Comparison of ENCODE assay signal across 18 cellular contexts in genomic region chr16:19900590-19900989, GRCh38. TPM values are rescaled to one million over a fixed set of nuclear protein-coding genes. Genes with fewer than 3 reads are reported as not detected.
A peak's percentile ranks its signal among the peaks of the same experiment; 100 is the strongest.
DNase-seq lines count a peak whose midpoint lies in the region; ATAC-seq, FAIRE-seq and TF ChIP-seq lines count a peak whose summit lies in the region.
"Had no signal": no experiment of that assay in that cellular context is flagged by ENCODE, and none has a peak within 500 bp of the region (broad histone marks: within the 10 kb centered on the region; RNA-seq: fewer than 3 reads in every experiment).

No MANE protein-coding gene starts in this region.

- H3K4me1 ChIP-seq in HCT116 (ENCODE audit: control insufficient read depth in 1 of 2, insufficient read depth in 2 of 2, low read length in 2 of 2) (peaks cover 4 to 6% of the 10 kb centered on the region in 2 experiments; a peak in 2 of 4 replicates), kidney (ENCODE audit: control insufficient read depth in 1 of 2, insufficient read depth in 1 of 2, low read depth in 1 of 2, low read length in 2 of 2) (no peaks in the 10 kb centered on the region)
- H3K4me1 ChIP-seq: Peyer's patch, SJSA1 had no signal

- CTCF ChIA-PET in BJ (lab: Yijun Ruan, JAX) (interaction anchor here (0.5 to 12.8 kb wide), 5 partner anchors 10 to 495 kb away, joined by 3 to 154 read pairs (median 4); no protein-coding TSS in a partner anchor), HCT116 (lab: Charles Lee) (interaction anchor here (0.7 to 5.1 kb wide), 5 partner anchors 226 to 485 kb away, joined by 3 to 49 read pairs (median 26); no protein-coding TSS in a partner anchor)

- ATAC-seq in HCT116 (no peak), GM18520 (IDR thresholded peaks at IDR 0.05; ENCODE audit: unreplicated experiment) (no peak)

- H3K9ac ChIP-seq in HCT116 (ENCODE audit: low read length): no peak overlapping the region
- H3K9ac ChIP-seq in kidney (ENCODE audit: low read length in 2 of 2): no peak overlapping the region
- H3K9ac ChIP-seq: KMS-11 had no signal

- no peak for FAIRE-seq in kidney (lab: Jason Lieb, UNC)
- FAIRE-seq: A549 had no signal

- H3K79me2 ChIP-seq in HCT116 (ENCODE audit: insufficient read depth, low read length): no peaks in the 10 kb centered on the region

- TF ChIP-seq CTCF in BJ (IDR thresholded peaks at IDR 0.05; ENCODE audit: insufficient read depth, low read depth, low read length) (0 out of 2 replicates have a peak, but pooled peaks have one; percentile 7), HCT116 (IDR thresholded peaks at IDR 0.05 in 2 of 3, conservative IDR thresholded peaks at IDR 0.05 in 1 of 3; ENCODE audit: borderline replicate concordance in 1 of 3, insufficient read depth in 1 of 3, low read depth in 2 of 3, low read length in 2 of 3) (peak in 2 of 3 experiments; percentile 20 to 37; a peak in 3 of 6 replicates), brain microvascular endothelial cell (IDR thresholded peaks at IDR 0.05; ENCODE audit: low read depth, low read length, missing control alignments) (peak; percentile 26), kidney (IDR thresholded peaks at IDR 0.05; ENCODE audit: borderline replicate concordance, extremely low read depth, insufficient read depth) (no peak)

- H4K20me1 ChIP-seq in HCT116 (ENCODE audit: insufficient read depth): no peaks in the 10 kb centered on the region

- H3K27ac ChIP-seq in HCT116 (ENCODE audit: low read depth, low read length) (no peak overlapping the region), brain microvascular endothelial cell (no peak overlapping the region), kidney (ENCODE audit: low read depth in 2 of 2, low read length in 2 of 2) (no peak overlapping the region)
- H3K27ac ChIP-seq: A549, C4-2B, KMS-11, Peyer's patch, SJSA1 had no signal

- no peaks in the 10 kb centered on the region for H3K9me3 ChIP-seq in HCT116 (ENCODE audit: control insufficient read depth in 1 of 2, insufficient read depth in 1 of 2, low read depth in 1 of 2, low read length in 2 of 2)
- no peaks in the 10 kb centered on the region for H3K9me3 ChIP-seq in kidney (ENCODE audit: control insufficient read depth in 1 of 2, low read length in 2 of 2)
- H3K9me3 ChIP-seq: A549, Peyer's patch, SJSA1 had no signal

- POLR2A ChIA-PET in BJ (lab: Charles Lee) (no interaction called here), HCT116 (lab: Charles Lee) (interaction anchor here (0.7 kb wide), 2 partner anchors 12 to 781 kb away, joined by 3 read pairs; no protein-coding TSS in a partner anchor)

- DNase-seq in BJ (ENCODE audit: low read depth) (no peak), HCT116 (ENCODE audit: low read depth, low spot score) (no peak), brain microvascular endothelial cell (no peak), kidney (peak; percentile 38), NCI-H446 (lab: John Stamatoyannopoulos, UW) (no peak), islet precursor cell (no peak)
- DNase-seq in central memory CD4-positive, alpha-beta T cell: no peak
- DNase-seq: DMS79 treated with DMSO at 0.1 percent for 48 hours, GOT3, NCI-H1436, NCI-H1930, NCI-H69, Peyer's patch had no signal

- no TSS peak for BruUV-seq in HCT116 (replicated peaks; lab: Mats Ljungman, UMichigan)

- intact Hi-C loops in HCT116 (cut with micrococcal nuclease): loop anchor here (10.0 kb wide), 1 partner anchor 804 kb away; no protein-coding TSS in a partner anchor
- intact Hi-C loops in kidney (cut with DNase I): loop anchor here (10.0 kb wide), 1 partner anchor 484 kb away; no protein-coding TSS in a partner anchor

- H3K27me3 ChIP-seq in BJ (ENCODE audit: control insufficient read depth, insufficient read depth, low read length): no peaks in the 10 kb centered on the region
- H3K27me3 ChIP-seq in HCT116 (ENCODE audit: insufficient read depth, low read length): no peaks in the 10 kb centered on the region
- no peaks in the 10 kb centered on the region for H3K27me3 ChIP-seq in brain microvascular endothelial cell (replicated peaks)
- H3K27me3 ChIP-seq: Peyer's patch had no signal

- no peak for TF ChIP-seq POLR2A in HCT116 (IDR thresholded peaks at IDR 0.05; ENCODE audit: borderline replicate concordance, extremely low read depth, insufficient read depth, insufficient read length)

- RAD21 ChIA-PET in HCT116 (lab: Charles Lee; ENCODE audit: low non-redundant PET in 1 of 2, low total read pairs in 2 of 2, uncharacterized antibody in 2 of 2, unreplicated experiment in 2 of 2): interaction anchor here in 1 of 2 experiments (1.8 kb wide), 1 partner anchor 483 kb away, joined by 5 read pairs; no protein-coding TSS in a partner anchor

- no peak for TF ChIP-seq RAD21 in HCT116 (IDR thresholded peaks at IDR 0.05; ENCODE audit: low read depth)

- H3K4me3 ChIP-seq in BJ (ENCODE audit: low read depth, low read length): no peak overlapping the region
- H3K4me3 ChIP-seq in HCT116 (replicated peaks in 1 of 2; ENCODE audit: low read depth in 1 of 2, low read length in 2 of 2): no peak overlapping the region
- H3K4me3 ChIP-seq in brain microvascular endothelial cell (ENCODE audit: low read depth, low read length): no peak overlapping the region
- H3K4me3 ChIP-seq in kidney (ENCODE audit: low read length in 2 of 2): no peak overlapping the region
- H3K4me3 ChIP-seq: A549, Peyer's patch, SJSA1 had no signal

- H3K4me2 ChIP-seq in HCT116 (ENCODE audit: low read length): no peak overlapping the region
- H3K4me2 ChIP-seq: A549, KMS-11 had no signal

- no peaks in the 10 kb centered on the region for H3K36me3 ChIP-seq in BJ (ENCODE audit: control insufficient read depth, insufficient read depth, low read length)
- H3K36me3 ChIP-seq in HCT116 (ENCODE audit: control insufficient read depth in 1 of 2, insufficient read depth in 2 of 2, low read length in 2 of 2): no peaks in the 10 kb centered on the region
- no peaks in the 10 kb centered on the region for H3K36me3 ChIP-seq in brain microvascular endothelial cell (replicated peaks)
- H3K36me3 ChIP-seq in kidney (ENCODE audit: control insufficient read depth in 1 of 2, insufficient read depth in 2 of 2, low read length in 2 of 2): no peaks in the 10 kb centered on the region
- H3K36me3 ChIP-seq: Peyer's patch, SJSA1 had no signal

- no peaks in the 10 kb centered on the region for H3K9me2 ChIP-seq in HCT116 (ENCODE audit: insufficient read depth)

- no peak overlapping the region for H2AFZ ChIP-seq in HCT116 (ENCODE audit: low read depth, low read length, poor library complexity, severe bottlenecking)

- in situ Hi-C loops in brain microvascular endothelial cell (cut with HindIII; ENCODE audit: low pct_ligation_motif_present, low sequenced_read_pairs): loop anchor here (25.0 kb wide), 1 partner anchor 487 kb away; no protein-coding TSS in a partner anchor

TF ChIP-seq in HCT116, 20 proteins besides CTCF, POLR2A, EP300 and RAD21 (continues in another document):
- TF ChIP-seq ZBTB33 (IDR thresholded peaks at IDR 0.05; ENCODE audit: extremely low read depth, insufficient replicate concordance, low read length) (no peak), EZH2 (IDR thresholded peaks at IDR 0.05) (no peak), JUND (IDR thresholded peaks at IDR 0.05) (no peak), EGR1 (IDR thresholded peaks at IDR 0.05; ENCODE audit: low read depth) (no peak), SP1 (IDR thresholded peaks at IDR 0.05; ENCODE audit: low read depth) (no peak), MAX (IDR thresholded peaks at IDR 0.05) (no peak), ELF1 (IDR thresholded peaks at IDR 0.05; ENCODE audit: borderline replicate concordance, low read depth) (no peak), ZFX (IDR thresholded peaks at IDR 0.05) (no peak)

RNA-seq across cellular contexts. Expression of gene GPRC5B, which starts 15.9 kb away (rescaled TPM):
- 0.33 and 0.55 TPM in 2 replicates for polyA plus RNA-seq in BJ (2011; rRNA removed)
- 0.31 and 0.57 TPM in 2 replicates for polyA minus RNA-seq in BJ (2011; rRNA and poly(A)+ RNA removed)
- total RNA-seq in HCT116 (2021; ENCODE audit: unreplicated experiment): 7.2 TPM
- 4.3 and 5.0 TPM in 2 replicates for polyA plus RNA-seq in HCT116 (2012)
- total RNA-seq in kidney: 53.1 TPM
- 66.3 TPM for polyA plus RNA-seq in kidney (ENCODE audit: insufficient read depth, low read depth, low replicate concordance)
